In genomic region chr13:57557979-57558529, GRCh38 we compare ENCODE assay signal across 8 cellular contexts.
A peak's percentile ranks its signal among the peaks of the same experiment; 100 is the strongest.
DNase-seq lines count a peak whose midpoint lies in the region; ATAC-seq and TF ChIP-seq lines count a peak whose summit lies in the region.

No MANE protein-coding gene starts in this region.

- H3K4me1 ChIP-seq in vagina = no peaks in the 10 kb centered on the region

- H3K9me3 Mint-ChIP-seq in activated naive CD4-positive, alpha-beta T cell treated with anti-CD3 and anti-CD28 coated beads, Interleukin-2, amount 50 U/mL, for 72 hours = peaks cover 5 to 8% of the 10 kb centered on the region in 2 donors

- H3K36me3 ChIP-seq in kidney epithelial cell (ENCODE audit: control insufficient read depth, insufficient read depth, low read length) = no peaks in the 10 kb centered on the region
- H3K36me3 ChIP-seq in vagina = no peaks in the 10 kb centered on the region

- H3K9me3 ChIP-seq in vagina = peaks cover 3% of the 10 kb centered on the region

- no peaks in the 10 kb centered on the region for H3K36me3 Mint-ChIP-seq in activated naive CD4-positive, alpha-beta T cell treated with anti-CD3 and anti-CD28 coated beads, Interleukin-2, amount 50 U/mL, for 72 hours

- TF ChIP-seq EP300 in Ishikawa (IDR thresholded peaks at IDR 0.05; ENCODE audit: borderline replicate concordance) = no peak

- intact Hi-C loops in vagina (cut with DNase I) = no loop called here

- peak; percentile 40 for DNase-seq in D341Med (ENCODE audit: low spot score)
- DNase-seq in SKM-1 (lab: John Stamatoyannopoulos, UW; ENCODE audit: unreplicated experiment) = peak; percentile 12
- no peak for DNase-seq in kidney epithelial cell (ENCODE audit: low read depth)
- DNase-seq in vagina (ENCODE audit: extremely low spot score in 2 of 2) = no peak
- DNase-seq in occipital lobe (lab: John Stamatoyannopoulos, UW) = no peak
- no peak for DNase-seq in NCI-H2107 treated with DMSO at 0.1 percent for 48 hours (lab: John Stamatoyannopoulos, UW; ENCODE audit: unreplicated experiment)
- DNase-seq in activated naive CD4-positive, alpha-beta T cell treated with anti-CD3 and anti-CD28 coated beads, Interleukin-2, amount 50 U/mL, for 72 hours (ENCODE audit: low spot score in 2 of 2) = no peak

- H3K27me3 ChIP-seq in kidney epithelial cell (ENCODE audit: control insufficient read depth, insufficient read depth, low read length) = no peaks in the 10 kb centered on the region
- no peaks in the 10 kb centered on the region for H3K27me3 ChIP-seq in vagina

- no peak for TF ChIP-seq POLR2A in vagina (IDR thresholded peaks at IDR 0.05)

- TF ChIP-seq CTCF in kidney epithelial cell (IDR thresholded peaks at IDR 0.05; ENCODE audit: insufficient read depth, low read length, poor library complexity, severe bottlenecking) (peak; percentile 32), vagina (IDR thresholded peaks at IDR 0.05) (no peak)

- TF ChIP-seq RAD21 in Ishikawa (IDR thresholded peaks at IDR 0.05; ENCODE audit: low read depth) = peak; percentile 28; the same call in 1 of the 2 replicates

- H3K4me3 ChIP-seq in kidney epithelial cell (ENCODE audit: low read depth, low read length) = no peak overlapping the region
- no peak overlapping the region for H3K4me3 ChIP-seq in vagina

- no peak overlapping the region for H3K27ac Mint-ChIP-seq in activated naive CD4-positive, alpha-beta T cell treated with anti-CD3 and anti-CD28 coated beads, Interleukin-2, amount 50 U/mL, for 72 hours

- no peak for ATAC-seq in activated naive CD4-positive, alpha-beta T cell treated with anti-CD3 and anti-CD28 coated beads, Interleukin-2, amount 50 U/mL, for 72 hours

- no peak overlapping the region for H3K27ac ChIP-seq in vagina

TF ChIP-seq in Ishikawa, 13 proteins besides CTCF, POLR2A, EP300 and RAD21:
- TF ChIP-seq USF1 (IDR thresholded peaks at IDR 0.05) (no peak), ZBTB7A (IDR thresholded peaks at IDR 0.05; ENCODE audit: low read depth) (no peak), YY1 (IDR thresholded peaks at IDR 0.05; ENCODE audit: low read depth) (no peak), EGR1 (IDR thresholded peaks at IDR 0.05) (no peak), MAX (IDR thresholded peaks at IDR 0.05) (no peak), TAF1 (IDR thresholded peaks at IDR 0.05; ENCODE audit: low read depth) (no peak), TEAD4 (IDR thresholded peaks at IDR 0.05) (no peak), NFIC (IDR thresholded peaks at IDR 0.05) (no peak), TCF12 (IDR thresholded peaks at IDR 0.05; ENCODE audit: low read depth) (no peak), CREB1 (IDR thresholded peaks at IDR 0.05; ENCODE audit: low read depth) (no peak), FOXM1 (IDR thresholded peaks at IDR 0.05; ENCODE audit: borderline replicate concordance, low read depth) (no peak), CEBPB (IDR thresholded peaks at IDR 0.05) (no peak)
- TF ChIP-seq, protein P1, sequence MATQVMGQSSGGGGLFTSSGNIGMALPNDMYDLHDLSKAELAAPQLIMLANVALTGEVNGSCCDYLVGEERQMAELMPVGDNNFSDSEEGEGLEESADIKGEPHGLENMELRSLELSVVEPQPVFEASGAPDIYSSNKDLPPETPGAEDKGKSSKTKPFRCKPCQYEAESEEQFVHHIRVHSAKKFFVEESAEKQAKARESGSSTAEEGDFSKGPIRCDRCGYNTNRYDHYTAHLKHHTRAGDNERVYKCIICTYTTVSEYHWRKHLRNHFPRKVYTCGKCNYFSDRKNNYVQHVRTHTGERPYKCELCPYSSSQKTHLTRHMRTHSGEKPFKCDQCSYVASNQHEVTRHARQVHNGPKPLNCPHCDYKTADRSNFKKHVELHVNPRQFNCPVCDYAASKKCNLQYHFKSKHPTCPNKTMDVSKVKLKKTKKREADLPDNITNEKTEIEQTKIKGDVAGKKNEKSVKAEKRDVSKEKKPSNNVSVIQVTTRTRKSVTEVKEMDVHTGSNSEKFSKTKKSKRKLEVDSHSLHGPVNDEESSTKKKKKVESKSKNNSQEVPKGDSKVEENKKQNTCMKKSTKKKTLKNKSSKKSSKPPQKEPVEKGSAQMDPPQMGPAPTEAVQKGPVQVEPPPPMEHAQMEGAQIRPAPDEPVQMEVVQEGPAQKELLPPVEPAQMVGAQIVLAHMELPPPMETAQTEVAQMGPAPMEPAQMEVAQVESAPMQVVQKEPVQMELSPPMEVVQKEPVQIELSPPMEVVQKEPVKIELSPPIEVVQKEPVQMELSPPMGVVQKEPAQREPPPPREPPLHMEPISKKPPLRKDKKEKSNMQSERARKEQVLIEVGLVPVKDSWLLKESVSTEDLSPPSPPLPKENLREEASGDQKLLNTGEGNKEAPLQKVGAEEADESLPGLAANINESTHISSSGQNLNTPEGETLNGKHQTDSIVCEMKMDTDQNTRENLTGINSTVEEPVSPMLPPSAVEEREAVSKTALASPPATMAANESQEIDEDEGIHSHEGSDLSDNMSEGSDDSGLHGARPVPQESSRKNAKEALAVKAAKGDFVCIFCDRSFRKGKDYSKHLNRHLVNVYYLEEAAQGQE (IDR thresholded peaks at IDR 0.05; ENCODE audit: low read depth) = no peak
TF ChIP-seq in Ishikawa: peak in this region for 0.

Comparison
In these comparisons a context has a peak if more than half of its experiments do, and no peak if none do; other contexts are left out.
1. DNase-seq: peak in D341Med (single experiment) and SKM-1 (single experiment); none in kidney epithelial cell (single experiment), vagina (0 of 2), occipital lobe (single experiment), NCI-H2107 treated with DMSO at 0.1 percent for 48 hours (single experiment) and activated naive CD4-positive, alpha-beta T cell treated with anti-CD3 and anti-CD28 coated beads, Interleukin-2, amount 50 U/mL, for 72 hours (0 of 2).